Comparison of ENCODE assay signal across 21 cellular contexts in genomic region chr4:38230821-38231583, GRCh38.
DNase-seq lines count a peak whose midpoint lies in the region; ATAC-seq and TF ChIP-seq lines count a peak whose summit lies in the region.
"Had no signal": no experiment of that assay in that cellular context is flagged by ENCODE, and none has a peak within 500 bp of the region (broad histone marks: within the 10 kb centered on the region; RNA-seq: fewer than 3 reads in every experiment).

No MANE protein-coding gene starts in this region.

- H3K9me3 ChIP-seq in body of pancreas (no peaks in the 10 kb centered on the region), mucosa of rectum (ENCODE audit: control insufficient read depth in 2 of 2, low read length in 2 of 2) (no peaks in the 10 kb centered on the region), suprapubic skin (no peaks in the 10 kb centered on the region), left lung (no peaks in the 10 kb centered on the region)

- H3K27me3 ChIP-seq in body of pancreas (no peaks in the 10 kb centered on the region), mucosa of rectum (ENCODE audit: control insufficient read depth in 2 of 2, insufficient read depth in 2 of 2, low read length in 2 of 2) (no peaks in the 10 kb centered on the region), suprapubic skin (no peaks in the 10 kb centered on the region), left lung (no peaks in the 10 kb centered on the region)
- H3K27me3 ChIP-seq: cardiac muscle cell had no signal

- TF ChIP-seq POLR2A in body of pancreas (IDR thresholded peaks at IDR 0.05) (no peak), suprapubic skin (IDR thresholded peaks at IDR 0.05) (no peak)

- H3K4me1 ChIP-seq in body of pancreas (peaks cover 23% of the 10 kb centered on the region), mucosa of rectum (ENCODE audit: control insufficient read depth in 2 of 2, insufficient read depth in 2 of 2, low read length in 2 of 2) (peaks cover 24 to 41% of the 10 kb centered on the region in 2 donors), suprapubic skin (peaks cover 28% of the 10 kb centered on the region), left lung (peaks cover 0 to 3% of the 10 kb centered on the region in 2 donors)
- H3K4me1 ChIP-seq: parathyroid adenoma had no signal

- WGBS in body of pancreas, 2 donors: 57 to 68% methylated on average over 6 to 7 of the region's 7 CpGs
- WGBS in suprapubic skin: 73% methylated on average over 7 of the region's 7 CpGs

- ATAC-seq in body of pancreas (no peak), sciatic nerve (no peak), left lung (no peak)
- ATAC-seq: activated naive CD4-positive, alpha-beta T cell treated with anti-CD3 and anti-CD28 coated beads, Interleukin-2, amount 50 U/mL, for 72 hours; left ventricle myocardium superior; stimulated activated effector memory CD8-positive, alpha-beta T cell treated with anti-CD3 and anti-CD28 coated beads, Interleukin-12 subunit alpha, Interleukin-12 subunit beta, amount 100 ng/mL, for 72 hours had no signal

- TF ChIP-seq EP300 in suprapubic skin (IDR thresholded peaks at IDR 0.05): no peak

- TF ChIP-seq CTCF in body of pancreas (IDR thresholded peaks at IDR 0.05) (no peak), suprapubic skin (IDR thresholded peaks at IDR 0.05) (no peak), left lung (IDR thresholded peaks at IDR 0.05) (no peak)

- peak overlapping the region; percentile 66 to 68 for H3K9ac ChIP-seq in mucosa of rectum (ENCODE audit: low read depth in 1 of 2, low read length in 2 of 2)
- H3K9ac ChIP-seq: parathyroid adenoma had no signal

- DNase-seq in HT-29 (ENCODE audit: low spot score) (peak; percentile 14), body of pancreas (no peak), suprapubic skin (ENCODE audit: low spot score in 2 of 2) (no peak), sciatic nerve (ENCODE audit: low spot score) (no peak), left lung (no peak), NCI-H2196 (lab: John Stamatoyannopoulos, UW; ENCODE audit: unreplicated experiment) (no peak), SKM-1 treated with dmso at 0.1 percent for 144 hours (lab: John Stamatoyannopoulos, UW; ENCODE audit: unreplicated experiment) (no peak)
- DNase-seq: activated CD4-positive, alpha-beta memory T cell treated with anti-CD3 and anti-CD28 coated beads, Interleukin-2, amount 10 ng/mL, durations not matched to agents 7 days and 5 days; activated CD4-positive, alpha-beta T cell treated with anti-CD3 and anti-CD28 coated beads for 1 hour; activated CD8-positive, alpha-beta memory T cell treated with anti-CD3 and anti-CD28 coated beads, Interleukin-2, amount 50 U/mL, for 48 hours; aorta; left ventricle myocardium superior; NCI-H1092 treated with DMSO at 0.1 percent for 48 hours; NCI-H1930; NCI-H226; stimulated activated CD4-positive, alpha-beta T cell treated with anti-CD3 and anti-CD28 coated beads, Interleukin-4, amount 100 ng/mL, for 24 hours had no signal

- intact Hi-C loops in body of pancreas (cut with DNase I): no loop called here
- intact Hi-C loops in sciatic nerve (cut with DNase I): no loop called here
- intact Hi-C loops in left lung (cut with DNase I): no loop called here

- H3K4me3 ChIP-seq in body of pancreas (no peak overlapping the region), mucosa of rectum (ENCODE audit: low read length in 2 of 2) (peak overlapping the region; percentile 8 to 37), suprapubic skin (no peak overlapping the region), left lung (no peak overlapping the region)
- H3K4me3 ChIP-seq: cardiac muscle cell had no signal

- no peaks in the 10 kb centered on the region for H3K36me3 ChIP-seq in body of pancreas (replicated peaks in 1 of 2; ENCODE audit: insufficient read depth in 1 of 2, low read depth in 2 of 2)
- H3K36me3 ChIP-seq in mucosa of rectum (ENCODE audit: control insufficient read depth in 2 of 2, insufficient read depth in 2 of 2, low read length in 2 of 2): no peaks in the 10 kb centered on the region
- no peaks in the 10 kb centered on the region for H3K36me3 ChIP-seq in suprapubic skin
- H3K36me3 ChIP-seq in left lung: no peaks in the 10 kb centered on the region
- H3K36me3 ChIP-seq: cardiac muscle cell had no signal

- H3K27ac ChIP-seq in body of pancreas: peak overlapping the region in 3 of 4 donors; percentile 35 to 75 (median 65)
- H3K27ac ChIP-seq in mucosa of rectum (ENCODE audit: low read depth in 2 of 2, low read length in 2 of 2): peak overlapping the region; percentile 94 to 99
- H3K27ac ChIP-seq in suprapubic skin: peak overlapping the region; percentile 21
- H3K27ac ChIP-seq in left lung: no peak overlapping the region
- H3K27ac ChIP-seq: cardiac muscle cell, parathyroid adenoma had no signal

Comparison
In these comparisons a context has a peak if more than half of its experiments do, and no peak if none do; other contexts are left out.
1. H3K27ac ChIP-seq: peak in body of pancreas (3 of 4), mucosa of rectum (2 of 2) and suprapubic skin (single experiment); none in left lung (0 of 2).
2. H3K4me3 ChIP-seq: peak in mucosa of rectum (2 of 2); none in body of pancreas (0 of 2), suprapubic skin (single experiment) and left lung (0 of 2).